In the genomic region with DNA sequence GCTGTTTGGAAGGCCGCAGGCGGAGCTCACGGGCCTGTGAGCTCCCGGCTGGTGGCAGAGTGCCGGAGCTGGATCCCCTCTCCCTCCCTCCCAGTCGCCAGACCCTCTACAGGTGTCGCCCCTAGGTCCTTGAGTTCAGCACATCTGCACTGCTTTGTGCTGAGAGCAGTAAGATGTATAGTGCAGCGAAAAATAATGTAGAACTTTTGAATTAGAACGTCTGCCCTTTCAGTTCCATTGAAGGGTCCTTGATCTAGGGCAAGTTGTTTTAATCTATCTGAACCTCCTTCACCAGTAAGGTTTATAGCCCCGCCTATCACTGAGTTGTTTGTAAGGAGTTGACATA, we compare ENCODE assay signal across 6 cellular contexts. TPM values are rescaled to one million over a fixed set of nuclear protein-coding genes. Genes with fewer than 3 reads are reported as not detected.
DNase-seq lines count a peak whose midpoint lies in the region; ATAC-seq and TF ChIP-seq lines count a peak whose summit lies in the region.

No MANE protein-coding gene starts in this region.

- H3K9me3 Mint-ChIP-seq in Calu3 (ENCODE audit: low read depth, unreplicated experiment): no peaks in the 10 kb centered on the region

- H3K36me3 ChIP-seq in liver (ENCODE audit: control insufficient read depth in 4 of 4, insufficient read depth in 3 of 4, low read depth in 1 of 4, low read length in 3 of 4): peaks cover 9 to 24% (median 20%) of the 10 kb centered on the region in 4 donors

- peak overlapping the region; percentile 13 to 46 for H3K27ac ChIP-seq in liver (ENCODE audit: low read depth in 1 of 2, low read length in 2 of 2)

- peaks cover 8% of the 10 kb centered on the region for H3K4me1 Mint-ChIP-seq in Calu3 (ENCODE audit: low read depth, unreplicated experiment)

- TF ChIP-seq CTCF in Calu3 (IDR thresholded peaks at IDR 0.05; ENCODE audit: unreplicated experiment) (no peak), WI38 (IDR thresholded peaks at IDR 0.05; ENCODE audit: low read depth, low read length) (no peak), liver (IDR thresholded peaks at IDR 0.05; ENCODE audit: low read depth, low read length, missing input control) (no peak)

- peak overlapping the region; percentile 81 for H3K4me3 Mint-ChIP-seq in Calu3 (ENCODE audit: low read depth, unreplicated experiment)

- peaks cover 6 to 17% (median 10%) of the 10 kb centered on the region in 4 donors for H3K4me1 ChIP-seq in liver (ENCODE audit: control insufficient read depth in 4 of 4, insufficient read depth in 4 of 4, low read length in 3 of 4)

- peaks cover 28% of the 10 kb centered on the region for H3K36me3 Mint-ChIP-seq in Calu3 (ENCODE audit: insufficient read depth, unreplicated experiment)

- H3K27ac Mint-ChIP-seq in Calu3 (ENCODE audit: unreplicated experiment): peak overlapping the region; percentile 86

- no peaks in the 10 kb centered on the region for H3K9me3 ChIP-seq in liver (ENCODE audit: control insufficient read depth in 4 of 4, low read length in 3 of 4)

- H3K27me3 ChIP-seq in liver (ENCODE audit: control insufficient read depth in 4 of 4, insufficient read depth in 4 of 4, low read length in 3 of 4): no peaks in the 10 kb centered on the region

- DNase-seq in Calu3 (no peak), medulla oblongata (ENCODE audit: extremely low spot score) (no peak), hippocampal formation (lab: John Stamatoyannopoulos, UW) (no peak)

- intact Hi-C loops in Calu3 (cut with micrococcal nuclease; ENCODE audit: unreplicated experiment): loop anchor here (5.0 kb wide), 1 partner anchor 217 kb away; no protein-coding TSS in a partner anchor

- ATAC-seq in HG02610 (IDR thresholded peaks at IDR 0.05; ENCODE audit: unreplicated experiment): peak; percentile 60

- CTCF ChIA-PET in Calu3 (lab: Charles Lee): interaction anchor here (0.6 to 1.3 kb wide), 2 partner anchors 188 to 599 kb away, joined by 4 read pairs; no protein-coding TSS in a partner anchor

- WGBS in liver: 2% methylated on average over 10 of the region's 10 CpGs

- H3K27me3 Mint-ChIP-seq in Calu3 (ENCODE audit: unreplicated experiment): no peaks in the 10 kb centered on the region

- H3K4me3 ChIP-seq in WI38 (ENCODE audit: low read depth, low read length): peak overlapping the region; percentile 96
- peak overlapping the region; percentile 79 to 91 (median 80) for H3K4me3 ChIP-seq in liver (ENCODE audit: low read depth in 1 of 3, low read length in 3 of 3)

- no peak for TF ChIP-seq RAD21 in liver (IDR thresholded peaks at IDR 0.05)

- no TSS peak for BruUV-seq in Calu3 (replicated peaks; lab: Mats Ljungman, UMichigan)

- peak overlapping the region; percentile 30 to 37 for H3K9ac ChIP-seq in liver (ENCODE audit: low read depth in 1 of 2, low read length in 2 of 2)

TF ChIP-seq in liver, 16 proteins besides CTCF, POLR2A, EP300 and RAD21:
- TF ChIP-seq, protein P1, sequence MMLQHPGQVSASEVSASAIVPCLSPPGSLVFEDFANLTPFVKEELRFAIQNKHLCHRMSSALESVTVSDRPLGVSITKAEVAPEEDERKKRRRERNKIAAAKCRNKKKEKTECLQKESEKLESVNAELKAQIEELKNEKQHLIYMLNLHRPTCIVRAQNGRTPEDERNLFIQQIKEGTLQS (IDR thresholded peaks at IDR 0.05): peak; percentile 3
- TF ChIP-seq FOXA1 (IDR thresholded peaks at IDR 0.05): no peak

RNA-seq across cellular contexts. Expression of a gene that starts 0.4 kb away (rescaled TPM):
- total RNA-seq in Calu3 (2022): 10.1 and 10.3 TPM in 2 replicates
- total RNA-seq in liver: 10 to 100 TPM in 1 of 2 donors, 1 to 10 TPM in 1; 8.8 to 10.9 TPM
- polyA plus RNA-seq in liver: 10 to 100 TPM in 1 of 2 donors, 1 to 10 TPM in 1; 5.4 to 12.3 TPM

RNA-seq across cellular contexts. Expression of a gene that starts 0.5 kb away (rescaled TPM):
- total RNA-seq in Calu3 (2022) (25.6 and 27.2 TPM in 2 replicates), liver (10 to 100 TPM in 1 of 2 donors, 1 to 10 TPM in 1; 8.4 to 18.3 TPM)
- 1 to 10 TPM; 1.5 to 2.9 TPM for polyA plus RNA-seq in liver

RNA-seq across cellular contexts. Expression of a gene that starts 18.1 kb away (rescaled TPM):
- total RNA-seq in Calu3 (2022) (not detected in 2 replicates), liver (not detected)
- polyA plus RNA-seq in liver: under 1 TPM; 0.36 to 0.94 TPM

RNA-seq across cellular contexts. Expression of a gene that starts 49.5 kb away (rescaled TPM):
- total RNA-seq in Calu3 (2022) (28.6 and 32.9 TPM in 2 replicates), liver (1 to 10 TPM; 1.9 to 4.3 TPM)
- polyA plus RNA-seq in liver: under 1 TPM; 0.47 to 0.95 TPM
